ENCODE assay signal across 19 cellular contexts in genomic region chr16:75004460-75004859, GRCh38.
"Had no signal": no experiment of that assay in that cellular context is flagged by ENCODE, and none has a peak within 500 bp of the region (broad histone marks: within the 10 kb centered on the region; RNA-seq: fewer than 3 reads in every experiment).

No MANE protein-coding gene starts in this region.

- FAIRE-seq: endometrium, islet of Langerhans, pancreas had no signal

- H3K27ac ChIP-seq: epithelial cell of prostate, esophagus muscularis mucosa, neural progenitor cell, pancreas, tibial nerve had no signal

- H3K4me3 ChIP-seq: esophagus muscularis mucosa, gastrocnemius medialis, heart right ventricle, neural progenitor cell, pancreas, tibial nerve had no signal

- ATAC-seq: gastrocnemius medialis; heart right ventricle; naive thymus-derived CD4-positive, alpha-beta T cell; pancreas; right cardiac atrium; stimulated activated effector memory CD8-positive, alpha-beta T cell treated with anti-CD3 and anti-CD28 coated beads, Interleukin-12 subunit alpha, Interleukin-12 subunit beta, amount 100 ng/mL, for 72 hours had no signal

- H3K9me3 ChIP-seq: esophagus muscularis mucosa, gastrocnemius medialis, heart right ventricle, pancreas, tibial nerve had no signal

- H3K36me3 ChIP-seq: esophagus muscularis mucosa, gastrocnemius medialis, heart right ventricle, neural progenitor cell, pancreas, tibial nerve had no signal

- DNase-seq: effector memory CD4-positive, alpha-beta T cell; gastrocnemius medialis; heart right ventricle; hypothalamus; kidney glomerular epithelial cell; mesendoderm; naive thymus-derived CD4-positive, alpha-beta T cell; nucleus accumbens; pancreas; right cardiac atrium; stimulated activated CD4-positive, alpha-beta T cell treated with anti-CD3 and anti-CD28 coated beads, Interleukin-4, amount 100 ng/mL, for 1 hour; stimulated activated CD8-positive, alpha-beta memory T cell treated with anti-CD3 and anti-CD28 coated beads, Interleukin-4, amount 100 ng/mL, for 48 hours had no signal

- H3K9ac ChIP-seq: neural progenitor cell had no signal

- H3K4me2 ChIP-seq: neural progenitor cell had no signal

- H3K27me3 ChIP-seq: esophagus muscularis mucosa, gastrocnemius medialis, heart right ventricle, neural progenitor cell, pancreas, tibial nerve had no signal

- H2AFZ ChIP-seq: neural progenitor cell had no signal
